ENCODE assay signal across 11 cellular contexts in genomic region chr1:213564215-213564659, GRCh38.
DNase-seq lines count a peak whose midpoint lies in the region; ATAC-seq and TF ChIP-seq lines count a peak whose summit lies in the region.
"Had no signal": no experiment of that assay in that cellular context is flagged by ENCODE, and none has a peak within 500 bp of the region (broad histone marks: within the 10 kb centered on the region; RNA-seq: fewer than 3 reads in every experiment).

No MANE protein-coding gene starts in this region.

- no peak overlapping the region for H2AFZ ChIP-seq in GM23248
- H2AFZ ChIP-seq: parathyroid adenoma had no signal

- peaks cover 51% of the 10 kb centered on the region for H3K9me3 Mint-ChIP-seq in HFFc6

- no peak overlapping the region for H3K4ac ChIP-seq in mesendoderm (ENCODE audit: low read depth, low read length)

- no peaks in the 10 kb centered on the region for H3K4me1 Mint-ChIP-seq in HFFc6 (ENCODE audit: low read depth)

- H3K36me3 Mint-ChIP-seq in HFFc6 (ENCODE audit: low read depth) = no peaks in the 10 kb centered on the region

- H3K27me3 ChIP-seq in mesendoderm (ENCODE audit: insufficient read depth, low read length, poor library complexity) (no peaks in the 10 kb centered on the region), GM23248 (replicated peaks; ENCODE audit: insufficient read depth) (no peaks in the 10 kb centered on the region)

- H2BK120ac ChIP-seq in mesendoderm (ENCODE audit: low read depth, low read length) = no peak overlapping the region

- no peak overlapping the region for H4K5ac ChIP-seq in mesendoderm (ENCODE audit: low read length)

- H3K79me1 ChIP-seq in mesendoderm (ENCODE audit: low read length) = no peaks in the 10 kb centered on the region

- H3K4me1 ChIP-seq in mesendoderm (ENCODE audit: control insufficient read depth, low read depth, low read length) (no peaks in the 10 kb centered on the region), GM23248 (ENCODE audit: insufficient read depth) (no peaks in the 10 kb centered on the region)
- H3K4me1 ChIP-seq: parathyroid adenoma had no signal

- H3K79me2 ChIP-seq in mesendoderm (ENCODE audit: control insufficient read depth, insufficient read depth, low read length) (no peaks in the 10 kb centered on the region), GM23248 (ENCODE audit: insufficient read depth) (no peaks in the 10 kb centered on the region)
- H3K79me2 ChIP-seq: parathyroid adenoma had no signal

- H2BK15ac ChIP-seq in mesendoderm (replicated peaks; ENCODE audit: low read depth) = no peak overlapping the region

- H3K18ac ChIP-seq in mesendoderm (ENCODE audit: low read length) = no peak overlapping the region

- DNase-seq in GM12865 (ENCODE audit: low read depth) (no peak), NCI-H2081 treated with DMSO at 0.1 percent for 48 hours (lab: John Stamatoyannopoulos, UW) (peak; percentile 25), mesendoderm (peak; percentile 70), GM23248 (no peak), HFFc6 (no peak)
- DNase-seq: activated CD8-positive, alpha-beta memory T cell treated with anti-CD3 and anti-CD28 coated beads for 24 hours had no signal

- no peaks in the 10 kb centered on the region for H3K9me2 ChIP-seq in GM23248 (ENCODE audit: insufficient read depth)

- in situ Hi-C loops in GM23248 (cut with MboI) = no loop called here

- H3K27ac ChIP-seq in VCaP (no peak overlapping the region), mesendoderm (ENCODE audit: low read depth, low read length) (no peak overlapping the region), GM23248 (no peak overlapping the region)
- H3K27ac ChIP-seq: parathyroid adenoma, thoracic aorta had no signal

- ATAC-seq in GM21360 (IDR thresholded peaks at IDR 0.05; ENCODE audit: unreplicated experiment) (no peak), HG03378 (IDR thresholded peaks at IDR 0.05; ENCODE audit: unreplicated experiment) (no peak)

- no peak overlapping the region for H4K8ac ChIP-seq in mesendoderm (ENCODE audit: low read depth, low read length)

- H4K20me1 ChIP-seq in GM23248 (ENCODE audit: insufficient read depth) = no peaks in the 10 kb centered on the region

- H3K4me2 ChIP-seq in mesendoderm (ENCODE audit: low read length) = no peak overlapping the region
- H3K4me2 ChIP-seq in GM23248 (ENCODE audit: unreplicated experiment) = no peak overlapping the region

- no peak overlapping the region for H3K9ac ChIP-seq in mesendoderm (ENCODE audit: low read length)
- H3K9ac ChIP-seq in GM23248 = no peak overlapping the region
- H3K9ac ChIP-seq: parathyroid adenoma had no signal

- H2AK5ac ChIP-seq in mesendoderm (ENCODE audit: low read length) = no peak overlapping the region

- no peak overlapping the region for H3K23ac ChIP-seq in mesendoderm (ENCODE audit: low read length)

- no peaks in the 10 kb centered on the region for H3F3A ChIP-seq in GM23248 (ENCODE audit: insufficient read depth)

- H3K27me3 Mint-ChIP-seq in HFFc6 (ENCODE audit: insufficient read depth) = no peaks in the 10 kb centered on the region; the same call in 1 of the 2 replicates

- H3K36me3 ChIP-seq in mesendoderm (ENCODE audit: control insufficient read depth, insufficient read depth, low read length) (no peaks in the 10 kb centered on the region), GM23248 (ENCODE audit: low read depth) (no peaks in the 10 kb centered on the region)
- H3K36me3 ChIP-seq: thoracic aorta had no signal

- no peak overlapping the region for H3K27ac Mint-ChIP-seq in HFFc6

- no peak overlapping the region for H3K4me3 ChIP-seq in GM12865 (ENCODE audit: low read depth, low read length)
- no peak overlapping the region for H3K4me3 ChIP-seq in mesendoderm (ENCODE audit: low read length)
- no peak overlapping the region for H3K4me3 ChIP-seq in GM23248
- H3K4me3 ChIP-seq: thoracic aorta had no signal

- H3K56ac ChIP-seq in mesendoderm (ENCODE audit: low read length) = no peak overlapping the region

- no peaks in the 10 kb centered on the region for H3K9me3 ChIP-seq in GM23248 (ENCODE audit: low read depth)

- H2BK5ac ChIP-seq in mesendoderm (ENCODE audit: low read length) = no peak overlapping the region

- no peak overlapping the region for H3K4me3 Mint-ChIP-seq in HFFc6

- TF ChIP-seq CTCF in GM12865 (IDR thresholded peaks at IDR 0.05; ENCODE audit: insufficient read depth, low read depth, low read length, missing control alignments) = peak; percentile 21
- TF ChIP-seq CTCF in VCaP (conservative IDR thresholded peaks at IDR 0.05) = peak; percentile 83
- no peak for TF ChIP-seq CTCF in HFFc6 (IDR thresholded peaks at IDR 0.05)

Comparison
In these comparisons a context has a peak if more than half of its experiments do, and no peak if none do; other contexts are left out.
1. DNase-seq: peak in NCI-H2081 treated with DMSO at 0.1 percent for 48 hours (single experiment) and mesendoderm (single experiment); none in GM12865 (single experiment), GM23248 (single experiment) and HFFc6 (single experiment).